ENCODE assay signal across 1 cellular context in the genomic region with DNA sequence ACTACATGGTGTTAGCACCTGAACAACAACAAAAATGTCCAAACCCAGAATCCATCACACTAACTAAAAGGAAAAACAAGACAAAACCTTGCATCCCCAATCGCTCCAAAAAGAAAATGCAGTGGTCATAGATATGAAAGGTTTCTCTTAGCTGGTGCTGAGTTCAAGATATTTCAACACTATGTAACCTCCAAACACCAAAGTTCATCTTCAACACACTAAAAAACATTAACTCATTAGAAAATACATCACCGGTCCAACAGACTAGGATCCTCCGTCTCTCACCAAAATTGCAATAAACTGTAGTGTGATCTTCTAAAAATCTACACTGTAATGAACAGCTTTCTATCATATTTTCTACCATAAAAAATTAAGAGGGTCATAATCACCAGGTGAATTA.
TF ChIP-seq lines count a peak whose summit lies in the region.

No MANE protein-coding gene starts in this region.

TF ChIP-seq in HepG2, 621 proteins besides CTCF, POLR2A, EP300 and RAD21 (continued from another document):
- TF ChIP-seq, protein P1, sequence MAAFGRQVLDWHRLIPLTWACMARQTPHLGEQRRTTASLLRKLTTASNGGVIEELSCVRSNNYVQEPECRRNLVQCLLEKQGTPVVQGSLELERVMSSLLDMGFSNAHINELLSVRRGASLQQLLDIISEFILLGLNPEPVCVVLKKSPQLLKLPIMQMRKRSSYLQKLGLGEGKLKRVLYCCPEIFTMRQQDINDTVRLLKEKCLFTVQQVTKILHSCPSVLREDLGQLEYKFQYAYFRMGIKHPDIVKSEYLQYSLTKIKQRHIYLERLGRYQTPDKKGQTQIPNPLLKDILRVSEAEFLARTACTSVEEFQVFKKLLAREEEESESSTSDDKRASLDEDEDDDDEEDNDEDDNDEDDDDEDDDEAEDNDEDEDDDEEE (CRISPR knock-in tag; IDR thresholded peaks at IDR 0.05), result no peak
- TF ChIP-seq SALL1 (CRISPR knock-in tag; IDR thresholded peaks at IDR 0.05) (no peak), KDM5A (IDR thresholded peaks at IDR 0.05; ENCODE audit: borderline replicate concordance, low read length) (no peak), NFE2L1 (CRISPR knock-in tag; IDR thresholded peaks at IDR 0.05; ENCODE audit: borderline replicate concordance) (no peak), ARNTL (CRISPR knock-in tag; IDR thresholded peaks at IDR 0.05) (no peak), GMEB2 (CRISPR knock-in tag; IDR thresholded peaks at IDR 0.05; ENCODE audit: low read depth) (no peak), ZNF879 (CRISPR knock-in tag; IDR thresholded peaks at IDR 0.05) (no peak), ATRX (CRISPR knock-in tag; IDR thresholded peaks at IDR 0.05; ENCODE audit: borderline replicate concordance) (no peak)
- TF ChIP-seq, protein P2, sequence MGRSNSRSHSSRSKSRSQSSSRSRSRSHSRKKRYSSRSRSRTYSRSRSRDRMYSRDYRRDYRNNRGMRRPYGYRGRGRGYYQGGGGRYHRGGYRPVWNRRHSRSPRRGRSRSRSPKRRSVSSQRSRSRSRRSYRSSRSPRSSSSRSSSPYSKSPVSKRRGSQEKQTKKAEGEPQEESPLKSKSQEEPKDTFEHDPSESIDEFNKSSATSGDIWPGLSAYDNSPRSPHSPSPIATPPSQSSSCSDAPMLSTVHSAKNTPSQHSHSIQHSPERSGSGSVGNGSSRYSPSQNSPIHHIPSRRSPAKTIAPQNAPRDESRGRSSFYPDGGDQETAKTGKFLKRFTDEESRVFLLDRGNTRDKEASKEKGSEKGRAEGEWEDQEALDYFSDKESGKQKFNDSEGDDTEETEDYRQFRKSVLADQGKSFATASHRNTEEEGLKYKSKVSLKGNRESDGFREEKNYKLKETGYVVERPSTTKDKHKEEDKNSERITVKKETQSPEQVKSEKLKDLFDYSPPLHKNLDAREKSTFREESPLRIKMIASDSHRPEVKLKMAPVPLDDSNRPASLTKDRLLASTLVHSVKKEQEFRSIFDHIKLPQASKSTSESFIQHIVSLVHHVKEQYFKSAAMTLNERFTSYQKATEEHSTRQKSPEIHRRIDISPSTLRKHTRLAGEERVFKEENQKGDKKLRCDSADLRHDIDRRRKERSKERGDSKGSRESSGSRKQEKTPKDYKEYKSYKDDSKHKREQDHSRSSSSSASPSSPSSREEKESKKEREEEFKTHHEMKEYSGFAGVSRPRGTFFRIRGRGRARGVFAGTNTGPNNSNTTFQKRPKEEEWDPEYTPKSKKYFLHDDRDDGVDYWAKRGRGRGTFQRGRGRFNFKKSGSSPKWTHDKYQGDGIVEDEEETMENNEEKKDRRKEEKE (IDR thresholded peaks at IDR 0.05), result no peak
